8 cellular contexts compared by ENCODE assay signal in genomic region chr16:87865902-87866565, GRCh38. TPM values are rescaled to one million over a fixed set of nuclear protein-coding genes. Genes with fewer than 3 reads are reported as not detected.
A peak's percentile ranks its signal among the peaks of the same experiment; 100 is the strongest.
DNase-seq lines count a peak whose midpoint lies in the region; ATAC-seq and TF ChIP-seq lines count a peak whose summit lies in the region.
"Not testable (repeated sequence)": the region's sequence is repeated elsewhere in the genome, so short reads cannot be mapped to it uniquely, and the experiment has no call there.

No MANE protein-coding gene starts in this region.

- not testable (repeated sequence) for TF ChIP-seq CTCF in CD8-positive, alpha-beta T cell (IDR thresholded peaks at IDR 0.05); fibroblast of villous mesenchyme (IDR thresholded peaks at IDR 0.05; ENCODE audit: insufficient read depth, low read depth, low read length)

- H4K91ac ChIP-seq in trophoblast cell (ENCODE audit: low read depth, low read length): not testable (repeated sequence)

- DNase-seq in CD8-positive, alpha-beta T cell: peak in 4 of 7 experiments; percentile 38 to 79 (median 49)
- peak; percentile 76 for DNase-seq in Jurkat, Clone E6-1 (ENCODE audit: low read depth, low spot score)
- DNase-seq in T follicular helper cell (ENCODE audit: low read depth): peak; percentile 48
- DNase-seq in activated CD8-positive, alpha-beta memory T cell treated with anti-CD3 and anti-CD28 coated beads for 24 hours: peak; percentile 72
- peak; percentile 55 for DNase-seq in activated naive CD8-positive, alpha-beta T cell treated with anti-CD3 and anti-CD28 coated beads, Interleukin-2, amount 50 U/mL, for 24 hours
- DNase-seq in fibroblast of villous mesenchyme (ENCODE audit: low read depth); trophoblast cell: not testable (repeated sequence)
- peak in 1 of 2 donors; percentile 70 for DNase-seq in stimulated activated naive CD8-positive, alpha-beta T cell treated with anti-CD3 and anti-CD28 coated beads, Interleukin-15, amount 100 ng/mL, for 72 hours

- H4K8ac ChIP-seq in trophoblast cell (ENCODE audit: low read depth, low read length): not testable (repeated sequence)

- not testable (repeated sequence) for H2BK12ac ChIP-seq in trophoblast cell (ENCODE audit: low read length)

- not testable (repeated sequence) for H2BK120ac ChIP-seq in trophoblast cell (ENCODE audit: insufficient read depth, low read length, poor library complexity)

- peaks cover 25% of the 10 kb centered on the region for H3K4me1 ChIP-seq in CD8-positive, alpha-beta T cell (ENCODE audit: insufficient read depth, low read length)
- peaks cover 27 to 30% of the 10 kb centered on the region in 2 experiments for H3K4me1 ChIP-seq in trophoblast cell (ENCODE audit: control insufficient read depth in 1 of 2, insufficient read depth in 2 of 2, low read length in 2 of 2)

- H3K4me3 ChIP-seq in CD8-positive, alpha-beta T cell (ENCODE audit: low read depth, low read length); trophoblast cell (ENCODE audit: low read depth, low read length): not testable (repeated sequence)
- H3K4me3 ChIP-seq in Jurkat, Clone E6-1 (ENCODE audit: low read length): peak overlapping the region; percentile 44
- H3K4me3 ChIP-seq in fibroblast of villous mesenchyme (ENCODE audit: low read depth, low read length): peak overlapping the region; percentile 3

- H3K27me3 ChIP-seq in CD8-positive, alpha-beta T cell (ENCODE audit: insufficient read depth, low read length); trophoblast cell (ENCODE audit: insufficient read depth, low read length): not testable (repeated sequence)

- H3K4me1 Mint-ChIP-seq in CD8-positive, alpha-beta T cell (ENCODE audit: low read depth): peaks cover 36% of the 10 kb centered on the region
- H3K4me1 Mint-ChIP-seq in activated naive CD8-positive, alpha-beta T cell treated with anti-CD3 and anti-CD28 coated beads, Interleukin-2, amount 50 U/mL, for 24 hours: peaks cover 55% of the 10 kb centered on the region
- peaks cover 82% of the 10 kb centered on the region for H3K4me1 Mint-ChIP-seq in stimulated activated naive CD8-positive, alpha-beta T cell treated with anti-CD3 and anti-CD28 coated beads, Interleukin-15, amount 100 ng/mL, for 72 hours

- H3K9me3 ChIP-seq in CD8-positive, alpha-beta T cell (ENCODE audit: low read length); trophoblast cell (ENCODE audit: insufficient read depth, low read depth, low read length): not testable (repeated sequence)

- H3K27ac Mint-ChIP-seq in CD8-positive, alpha-beta T cell: peak overlapping the region; percentile 84
- H3K27ac Mint-ChIP-seq in activated naive CD8-positive, alpha-beta T cell treated with anti-CD3 and anti-CD28 coated beads, Interleukin-2, amount 50 U/mL, for 24 hours: peak overlapping the region; percentile 100
- peak overlapping the region; percentile 81 to 100 for H3K27ac Mint-ChIP-seq in stimulated activated naive CD8-positive, alpha-beta T cell treated with anti-CD3 and anti-CD28 coated beads, Interleukin-15, amount 100 ng/mL, for 72 hours

- peaks cover 27% of the 10 kb centered on the region for H3K79me1 ChIP-seq in trophoblast cell (ENCODE audit: low read length)

- H3K27me3 Mint-ChIP-seq in CD8-positive, alpha-beta T cell (ENCODE audit: low read depth); activated naive CD8-positive, alpha-beta T cell treated with anti-CD3 and anti-CD28 coated beads, Interleukin-2, amount 50 U/mL, for 24 hours; stimulated activated naive CD8-positive, alpha-beta T cell treated with anti-CD3 and anti-CD28 coated beads, Interleukin-15, amount 100 ng/mL, for 72 hours: not testable (repeated sequence)

- not testable (repeated sequence) for H4K12ac ChIP-seq in trophoblast cell (ENCODE audit: low read depth, low read length)

- ATAC-seq in CD8-positive, alpha-beta T cell: peak; percentile 15
- not testable (repeated sequence) for ATAC-seq in activated naive CD8-positive, alpha-beta T cell treated with anti-CD3 and anti-CD28 coated beads, Interleukin-2, amount 50 U/mL, for 24 hours
- ATAC-seq in stimulated activated naive CD8-positive, alpha-beta T cell treated with anti-CD3 and anti-CD28 coated beads, Interleukin-15, amount 100 ng/mL, for 72 hours: peak; percentile 21

- H3K4me3 Mint-ChIP-seq in CD8-positive, alpha-beta T cell: peak overlapping the region; percentile 92
- peak overlapping the region; percentile 99 for H3K4me3 Mint-ChIP-seq in activated naive CD8-positive, alpha-beta T cell treated with anti-CD3 and anti-CD28 coated beads, Interleukin-2, amount 50 U/mL, for 24 hours
- peak overlapping the region; percentile 98 to 99 for H3K4me3 Mint-ChIP-seq in stimulated activated naive CD8-positive, alpha-beta T cell treated with anti-CD3 and anti-CD28 coated beads, Interleukin-15, amount 100 ng/mL, for 72 hours

- H2BK5ac ChIP-seq in trophoblast cell (ENCODE audit: low read depth, low read length, poor library complexity): not testable (repeated sequence)

- peak overlapping the region; percentile 78 for H3K4ac ChIP-seq in trophoblast cell (ENCODE audit: low read depth, low read length)

- H3K9me3 Mint-ChIP-seq in CD8-positive, alpha-beta T cell; activated naive CD8-positive, alpha-beta T cell treated with anti-CD3 and anti-CD28 coated beads, Interleukin-2, amount 50 U/mL, for 24 hours; stimulated activated naive CD8-positive, alpha-beta T cell treated with anti-CD3 and anti-CD28 coated beads, Interleukin-15, amount 100 ng/mL, for 72 hours: not testable (repeated sequence)

- not testable (repeated sequence) for H3K9ac ChIP-seq in trophoblast cell (ENCODE audit: low read length)

- H3K36me3 ChIP-seq in CD8-positive, alpha-beta T cell (ENCODE audit: insufficient read depth, low read length): not testable (repeated sequence)
- peaks cover 25 to 32% of the 10 kb centered on the region in 2 experiments for H3K36me3 ChIP-seq in trophoblast cell (ENCODE audit: control insufficient read depth in 1 of 2, insufficient read depth in 2 of 2, low read length in 2 of 2)

- intact Hi-C loops in CD8-positive, alpha-beta T cell (cut with DNase I, micrococcal nuclease): loop anchor here (1.0 to 5.0 kb wide), 2 partner anchors 10 to 479 kb away; no protein-coding TSS in a partner anchor

- H3K14ac ChIP-seq in trophoblast cell (ENCODE audit: low read length): not testable (repeated sequence)

- not testable (repeated sequence) for H3K27ac ChIP-seq in CD8-positive, alpha-beta T cell (ENCODE audit: low read depth, low read length); trophoblast cell (ENCODE audit: low read depth, low read length)

- H2AK5ac ChIP-seq in trophoblast cell (ENCODE audit: low read length): not testable (repeated sequence)

- no CpG with 5 or more reads among the region's 16 CpGs for WGBS in trophoblast cell (ENCODE audit: extremely low coverage, insufficient coverage, insufficient read length)

- H2AFZ ChIP-seq in trophoblast cell (ENCODE audit: insufficient read depth, low read length, poor library complexity): not testable (repeated sequence)

- not testable (repeated sequence) for H3K18ac ChIP-seq in trophoblast cell (ENCODE audit: low read length)

- peak overlapping the region; percentile 44 for H3K4me2 ChIP-seq in trophoblast cell (ENCODE audit: low read length)

- CTCF ChIA-PET in CD8-positive, alpha-beta T cell (lab: Charles Lee): interaction anchor here (1.2 to 14.0 kb wide), 5 partner anchors 10 to 87 kb away, joined by 3 to 308 read pairs (median 4); no protein-coding TSS in a partner anchor

- POLR2A ChIA-PET in CD8-positive, alpha-beta T cell (lab: Charles Lee): interaction anchor here (0.9 to 1.5 kb wide), 8 partner anchors 9 to 100 kb away, joined by 3 to 4 read pairs (median 4); partner anchors contain the start of gene KLHDC4

- peaks cover 19% of the 10 kb centered on the region for H3K36me3 Mint-ChIP-seq in CD8-positive, alpha-beta T cell
- H3K36me3 Mint-ChIP-seq in activated naive CD8-positive, alpha-beta T cell treated with anti-CD3 and anti-CD28 coated beads, Interleukin-2, amount 50 U/mL, for 24 hours (ENCODE audit: low read depth): peaks cover 60% of the 10 kb centered on the region

- peaks cover 48% of the 10 kb centered on the region for H3K79me2 ChIP-seq in trophoblast cell (ENCODE audit: control insufficient read depth, insufficient read depth, low read length, poor library complexity)

- not testable (repeated sequence) for H3K23ac ChIP-seq in trophoblast cell (ENCODE audit: low read length)

RNA-seq across cellular contexts. Expression of gene SLC7A5, which starts 3.3 kb away (rescaled TPM):
- 100 to 1,000 TPM; 359 to 369 TPM for total RNA-seq in CD8-positive, alpha-beta T cell
- polyA plus RNA-seq in Jurkat, Clone E6-1 (2012; ENCODE audit: insufficient read depth, insufficient read length): 127 TPM
- 27.6 and 56.4 TPM in 2 replicates for total RNA-seq in fibroblast of villous mesenchyme
- polyA plus RNA-seq in trophoblast cell (2013): 379 and 403 TPM in 2 replicates
